8 cellular contexts compared by ENCODE assay signal in genomic region chr7:99497771-99498545, GRCh38. TPM values are rescaled to one million over a fixed set of nuclear protein-coding genes. Genes with fewer than 3 reads are reported as not detected.
DNase-seq lines count a peak whose midpoint lies in the region; ATAC-seq and TF ChIP-seq lines count a peak whose summit lies in the region.

No MANE protein-coding gene starts in this region.

- no peak for ATAC-seq in activated naive CD4-positive, alpha-beta T cell treated with anti-CD3 and anti-CD28 coated beads, Interleukin-2, amount 50 U/mL, for 72 hours
- ATAC-seq in left lung, result no peak

- no peak for DNase-seq in activated naive CD4-positive, alpha-beta T cell treated with anti-CD3 and anti-CD28 coated beads for 36 hours
- no peak for DNase-seq in activated naive CD4-positive, alpha-beta T cell treated with anti-CD3 and anti-CD28 coated beads, Interleukin-2, amount 50 U/mL, for 72 hours (ENCODE audit: low spot score in 2 of 2)
- no peak for DNase-seq in activated T-helper 2 cell treated with anti-CD3 and anti-CD28 coated beads, Interferon-gamma antibody, Interleukin-2, Interleukin-4, amounts not matched to agents 10 μg/mL and 5 μg/mL and 100 μg/mL, durations not matched to agents 14 hours and 24 hours and 36 hours (ENCODE audit: low spot score)
- DNase-seq in left lung (no peak), lower leg skin (ENCODE audit: low spot score in 2 of 2) (no peak), retina (no peak), NCI-H1048 (lab: John Stamatoyannopoulos, UW) (no peak)

- H3K36me3 ChIP-seq in left lung (peaks cover 0 to 58% of the 10 kb centered on the region in 2 donors), thymus (ENCODE audit: control insufficient read depth, insufficient read depth) (peaks cover 32% of the 10 kb centered on the region)

- peaks cover 23% of the 10 kb centered on the region for H3K4me1 Mint-ChIP-seq in activated naive CD4-positive, alpha-beta T cell treated with anti-CD3 and anti-CD28 coated beads for 36 hours (ENCODE audit: low read depth)
- peaks cover 20% of the 10 kb centered on the region for H3K4me1 Mint-ChIP-seq in activated T-helper 2 cell treated with anti-CD3 and anti-CD28 coated beads, Interferon-gamma antibody, Interleukin-2, Interleukin-4, amounts not matched to agents 10 μg/mL and 5 μg/mL and 100 μg/mL, durations not matched to agents 14 hours and 24 hours and 36 hours (ENCODE audit: low read depth)

- peaks cover 15% of the 10 kb centered on the region for H3K9me3 Mint-ChIP-seq in activated naive CD4-positive, alpha-beta T cell treated with anti-CD3 and anti-CD28 coated beads for 36 hours
- peaks cover 19 to 21% of the 10 kb centered on the region in 2 donors for H3K9me3 Mint-ChIP-seq in activated naive CD4-positive, alpha-beta T cell treated with anti-CD3 and anti-CD28 coated beads, Interleukin-2, amount 50 U/mL, for 72 hours
- peaks cover 28% of the 10 kb centered on the region for H3K9me3 Mint-ChIP-seq in activated T-helper 2 cell treated with anti-CD3 and anti-CD28 coated beads, Interferon-gamma antibody, Interleukin-2, Interleukin-4, amounts not matched to agents 10 μg/mL and 5 μg/mL and 100 μg/mL, durations not matched to agents 14 hours and 24 hours and 36 hours

- H3K36me3 Mint-ChIP-seq in activated naive CD4-positive, alpha-beta T cell treated with anti-CD3 and anti-CD28 coated beads for 36 hours (ENCODE audit: low read depth), result peaks cover 55% of the 10 kb centered on the region
- H3K36me3 Mint-ChIP-seq in activated naive CD4-positive, alpha-beta T cell treated with anti-CD3 and anti-CD28 coated beads, Interleukin-2, amount 50 U/mL, for 72 hours, result peaks cover 69 to 74% of the 10 kb centered on the region in 2 donors
- H3K36me3 Mint-ChIP-seq in activated T-helper 2 cell treated with anti-CD3 and anti-CD28 coated beads, Interferon-gamma antibody, Interleukin-2, Interleukin-4, amounts not matched to agents 10 μg/mL and 5 μg/mL and 100 μg/mL, durations not matched to agents 14 hours and 24 hours and 36 hours (ENCODE audit: low read depth), result peaks cover 77% of the 10 kb centered on the region

- H3K27ac ChIP-seq in left lung, result no peak overlapping the region
- no peak overlapping the region for H3K27ac ChIP-seq in thymus (ENCODE audit: low read depth)

- H3K27me3 ChIP-seq in left lung (no peaks in the 10 kb centered on the region), thymus (ENCODE audit: control insufficient read depth, insufficient read depth) (no peaks in the 10 kb centered on the region)

- TF ChIP-seq CTCF in left lung (IDR thresholded peaks at IDR 0.05), result no peak
- TF ChIP-seq CTCF in lower leg skin (IDR thresholded peaks at IDR 0.05), result no peak

- H3K4me3 ChIP-seq in left lung (peak overlapping the region; percentile 97 to 98), thymus (ENCODE audit: low read length) (peak overlapping the region; percentile 59), lower leg skin (ENCODE audit: low read depth, poor library complexity, severe bottlenecking) (no peak overlapping the region)

- CTCF ChIA-PET in activated naive CD4-positive, alpha-beta T cell treated with anti-CD3 and anti-CD28 coated beads for 36 hours (lab: Charles Lee), result interaction anchor here (0.6 kb wide), 2 partner anchors 29 to 54 kb away, joined by 3 to 4 read pairs; partner anchors contain the start of gene FAM200A

- peaks cover 12 to 38% of the 10 kb centered on the region in 2 donors for H3K4me1 ChIP-seq in left lung
- peaks cover 12% of the 10 kb centered on the region for H3K4me1 ChIP-seq in thymus (ENCODE audit: control insufficient read depth, insufficient read depth, low read length)

- 77% methylated on average over 6 of the region's 6 CpGs for WGBS in thymus
- 68 to 81% methylated on average over 6 of the region's 6 CpGs for WGBS in lower leg skin, 2 donors

- no peak for TF ChIP-seq POLR2A in lower leg skin (IDR thresholded peaks at IDR 0.05)

- H3K4me3 Mint-ChIP-seq in activated naive CD4-positive, alpha-beta T cell treated with anti-CD3 and anti-CD28 coated beads for 36 hours, result peak overlapping the region; percentile 99
- peak overlapping the region; percentile 94 for H3K4me3 Mint-ChIP-seq in activated T-helper 2 cell treated with anti-CD3 and anti-CD28 coated beads, Interferon-gamma antibody, Interleukin-2, Interleukin-4, amounts not matched to agents 10 μg/mL and 5 μg/mL and 100 μg/mL, durations not matched to agents 14 hours and 24 hours and 36 hours (ENCODE audit: low read depth)

- peaks cover 0 to 22% of the 10 kb centered on the region in 2 donors for H3K9me3 ChIP-seq in left lung
- H3K9me3 ChIP-seq in thymus (ENCODE audit: control insufficient read depth), result peaks cover 11% of the 10 kb centered on the region

- intact Hi-C loops in activated naive CD4-positive, alpha-beta T cell treated with anti-CD3 and anti-CD28 coated beads for 36 hours (cut with micrococcal nuclease), result no loop called here
- intact Hi-C loops in activated T-helper 2 cell treated with anti-CD3 and anti-CD28 coated beads, Interferon-gamma antibody, Interleukin-2, Interleukin-4, amounts not matched to agents 10 μg/mL and 5 μg/mL and 100 μg/mL, durations not matched to agents 14 hours and 24 hours and 36 hours (cut with micrococcal nuclease), result no loop called here
- intact Hi-C loops in left lung (cut with DNase I), result no loop called here
- intact Hi-C loops in lower leg skin (cut with DNase I; ENCODE audit: low total_unique reads), result no loop called here

- H3K27me3 Mint-ChIP-seq in activated naive CD4-positive, alpha-beta T cell treated with anti-CD3 and anti-CD28 coated beads for 36 hours (ENCODE audit: low read depth), result no peaks in the 10 kb centered on the region
- H3K27me3 Mint-ChIP-seq in activated T-helper 2 cell treated with anti-CD3 and anti-CD28 coated beads, Interferon-gamma antibody, Interleukin-2, Interleukin-4, amounts not matched to agents 10 μg/mL and 5 μg/mL and 100 μg/mL, durations not matched to agents 14 hours and 24 hours and 36 hours (ENCODE audit: low read depth), result no peaks in the 10 kb centered on the region

- peak overlapping the region; percentile 79 for H3K27ac Mint-ChIP-seq in activated naive CD4-positive, alpha-beta T cell treated with anti-CD3 and anti-CD28 coated beads for 36 hours
- peak overlapping the region in 1 of 2 donors; percentile 100 for H3K27ac Mint-ChIP-seq in activated naive CD4-positive, alpha-beta T cell treated with anti-CD3 and anti-CD28 coated beads, Interleukin-2, amount 50 U/mL, for 72 hours
- peak overlapping the region; percentile 70 for H3K27ac Mint-ChIP-seq in activated T-helper 2 cell treated with anti-CD3 and anti-CD28 coated beads, Interferon-gamma antibody, Interleukin-2, Interleukin-4, amounts not matched to agents 10 μg/mL and 5 μg/mL and 100 μg/mL, durations not matched to agents 14 hours and 24 hours and 36 hours

RNA-seq across cellular contexts. Expression of gene ZNF394, which starts 2.1 kb away (rescaled TPM):
- total RNA-seq in activated naive CD4-positive, alpha-beta T cell treated with anti-CD3 and anti-CD28 coated beads for 36 hours, result 10 to 100 TPM; 26.5 to 26.6 TPM
- total RNA-seq in activated naive CD4-positive, alpha-beta T cell treated with anti-CD3 and anti-CD28 coated beads, Interleukin-2, amount 50 U/mL, for 72 hours, result 10 to 100 TPM; 25.0 to 50.7 TPM
- total RNA-seq in activated T-helper 2 cell treated with anti-CD3 and anti-CD28 coated beads, Interferon-gamma antibody, Interleukin-2, Interleukin-4, amounts not matched to agents 10 μg/mL and 5 μg/mL and 100 μg/mL, durations not matched to agents 14 hours and 24 hours and 36 hours, result 36.4 and 40.7 TPM in 2 replicates
- total RNA-seq in left lung (10 to 100 TPM; 18.6 to 28.9 TPM), lower leg skin (10 to 100 TPM; 26.2 to 55.0 (median 40.5) TPM)
- 41.3 TPM for polyA plus RNA-seq in thymus

RNA-seq across cellular contexts. Expression of gene ZKSCAN5, which starts 6.5 kb away (rescaled TPM):
- total RNA-seq in activated naive CD4-positive, alpha-beta T cell treated with anti-CD3 and anti-CD28 coated beads for 36 hours, result 1 to 10 TPM; 7.2 to 8.0 TPM
- 10 to 100 TPM in 1 of 2 donors, 1 to 10 TPM in 1; 9.6 to 14.0 TPM for total RNA-seq in activated naive CD4-positive, alpha-beta T cell treated with anti-CD3 and anti-CD28 coated beads, Interleukin-2, amount 50 U/mL, for 72 hours
- 8.2 and 8.4 TPM in 2 replicates for total RNA-seq in activated T-helper 2 cell treated with anti-CD3 and anti-CD28 coated beads, Interferon-gamma antibody, Interleukin-2, Interleukin-4, amounts not matched to agents 10 μg/mL and 5 μg/mL and 100 μg/mL, durations not matched to agents 14 hours and 24 hours and 36 hours
- total RNA-seq in left lung (1 to 10 TPM; 6.7 to 7.6 TPM), lower leg skin (1 to 10 TPM; 3.9 to 6.7 (median 5.7) TPM)
- polyA plus RNA-seq in thymus, result 5.7 TPM

RNA-seq across cellular contexts. Expression of gene ZNF789, which starts 25.3 kb away (rescaled TPM):
- 1 to 10 TPM; 8.0 to 9.8 TPM for total RNA-seq in activated naive CD4-positive, alpha-beta T cell treated with anti-CD3 and anti-CD28 coated beads for 36 hours
- 10 to 100 TPM; 21.5 to 49.7 TPM for total RNA-seq in activated naive CD4-positive, alpha-beta T cell treated with anti-CD3 and anti-CD28 coated beads, Interleukin-2, amount 50 U/mL, for 72 hours
- 23.2 and 24.3 TPM in 2 replicates for total RNA-seq in activated T-helper 2 cell treated with anti-CD3 and anti-CD28 coated beads, Interferon-gamma antibody, Interleukin-2, Interleukin-4, amounts not matched to agents 10 μg/mL and 5 μg/mL and 100 μg/mL, durations not matched to agents 14 hours and 24 hours and 36 hours
- 10 to 100 TPM in 1 of 2 donors, 1 to 10 TPM in 1; 8.5 to 11.1 TPM for total RNA-seq in left lung
- polyA plus RNA-seq in thymus, result 23.0 TPM
- total RNA-seq in lower leg skin, result 1 to 10 TPM; 1.9 to 5.3 (median 3.3) TPM

RNA-seq across cellular contexts. Expression of gene ATP5MF, which starts 32.0 kb away (rescaled TPM):
- 100 to 1,000 TPM; 423 to 441 TPM for total RNA-seq in activated naive CD4-positive, alpha-beta T cell treated with anti-CD3 and anti-CD28 coated beads for 36 hours
- total RNA-seq in activated naive CD4-positive, alpha-beta T cell treated with anti-CD3 and anti-CD28 coated beads, Interleukin-2, amount 50 U/mL, for 72 hours, result 100 to 1,000 TPM; 287 to 438 TPM
- 405 and 429 TPM in 2 replicates for total RNA-seq in activated T-helper 2 cell treated with anti-CD3 and anti-CD28 coated beads, Interferon-gamma antibody, Interleukin-2, Interleukin-4, amounts not matched to agents 10 μg/mL and 5 μg/mL and 100 μg/mL, durations not matched to agents 14 hours and 24 hours and 36 hours
- 100 to 1,000 TPM; 250 to 265 TPM for total RNA-seq in left lung
- polyA plus RNA-seq in thymus, result 896 TPM
- 100 to 1,000 TPM; 332 to 806 (median 519) TPM for total RNA-seq in lower leg skin

RNA-seq across cellular contexts. Expression of gene FAM200A, which starts 54.0 kb away (rescaled TPM):
- 1 to 10 TPM; 3.3 to 3.8 TPM for total RNA-seq in activated naive CD4-positive, alpha-beta T cell treated with anti-CD3 and anti-CD28 coated beads for 36 hours
- 1 to 10 TPM; 2.2 to 5.4 TPM for total RNA-seq in activated naive CD4-positive, alpha-beta T cell treated with anti-CD3 and anti-CD28 coated beads, Interleukin-2, amount 50 U/mL, for 72 hours
- 5.2 and 5.6 TPM in 2 replicates for total RNA-seq in activated T-helper 2 cell treated with anti-CD3 and anti-CD28 coated beads, Interferon-gamma antibody, Interleukin-2, Interleukin-4, amounts not matched to agents 10 μg/mL and 5 μg/mL and 100 μg/mL, durations not matched to agents 14 hours and 24 hours and 36 hours
- total RNA-seq in left lung (1 to 10 TPM; 4.1 to 6.4 TPM), lower leg skin (1 to 10 TPM; 4.3 to 8.8 (median 6.5) TPM)
- 11.2 TPM for polyA plus RNA-seq in thymus
